ENCODE assay signal across 26 cellular contexts in the genomic region with DNA sequence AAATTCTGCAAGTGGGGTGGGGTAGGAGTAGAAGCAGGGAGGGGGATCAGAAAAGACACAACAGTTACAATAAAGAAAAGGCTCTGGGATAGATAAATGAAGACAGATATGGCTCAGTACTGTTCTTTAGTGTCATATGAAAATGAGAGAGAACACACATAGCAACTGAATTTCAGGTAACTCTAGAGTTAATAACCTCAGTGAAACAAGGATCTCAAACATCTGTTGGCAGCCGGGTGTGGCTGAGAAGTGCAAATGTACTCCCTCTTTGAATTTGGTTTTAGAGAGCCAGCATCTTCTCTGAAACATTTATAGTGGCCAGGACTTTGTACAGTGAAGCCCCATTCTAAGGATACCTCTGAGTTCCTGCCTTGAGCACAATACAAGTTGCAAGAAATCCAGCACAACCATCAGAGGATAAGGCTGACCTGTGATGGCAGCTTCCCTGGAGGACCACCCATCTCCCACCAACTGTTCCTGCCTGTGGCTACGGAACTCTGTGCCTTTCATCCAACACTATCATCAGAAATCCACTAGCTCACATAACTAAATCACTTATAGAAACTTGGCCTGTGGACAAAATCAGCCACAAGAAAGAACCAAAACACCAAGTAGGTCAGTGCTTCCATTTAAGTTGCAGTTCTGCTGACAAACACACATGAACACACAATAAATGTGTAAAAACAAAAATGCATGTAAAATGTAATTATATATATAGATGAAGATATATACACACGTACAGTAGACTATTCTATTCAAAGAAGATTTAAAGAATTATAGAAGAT. TPM values are rescaled to one million over a fixed set of nuclear protein-coding genes. Genes with fewer than 3 reads are reported as not detected.
DNase-seq lines count a peak whose midpoint lies in the region; ATAC-seq and TF ChIP-seq lines count a peak whose summit lies in the region.
"Had no signal": no experiment of that assay in that cellular context is flagged by ENCODE, and none has a peak within 500 bp of the region (broad histone marks: within the 10 kb centered on the region; RNA-seq: fewer than 3 reads in every experiment).

No MANE protein-coding gene starts in this region.

- no peaks in the 10 kb centered on the region for H4K20me1 ChIP-seq in KMS-11 (ENCODE audit: insufficient read depth)

- H3K36me3 Mint-ChIP-seq in stimulated activated memory B cell treated with anti-CD40 and anti-IgM and Interleukin-4, amounts not matched to agents 10 μg/mL and 1 μg/mL and 100 μg/mL, for 72 hours, result no peaks in the 10 kb centered on the region
- H3K36me3 Mint-ChIP-seq in activated CD4-positive, alpha-beta T cell treated with anti-CD3 and anti-CD28 coated beads for 36 hours (ENCODE audit: low read depth), result no peaks in the 10 kb centered on the region

- H3K9me3 Mint-ChIP-seq in stimulated activated memory B cell treated with anti-CD40 and anti-IgM and Interleukin-4, amounts not matched to agents 10 μg/mL and 1 μg/mL and 100 μg/mL, for 72 hours, result no peaks in the 10 kb centered on the region
- no peaks in the 10 kb centered on the region for H3K9me3 Mint-ChIP-seq in activated CD4-positive, alpha-beta T cell treated with anti-CD3 and anti-CD28 coated beads for 36 hours (ENCODE audit: low read depth)
- H3K9me3 Mint-ChIP-seq: CD8-positive, alpha-beta memory T cell; HFFc6; stimulated activated naive CD8-positive, alpha-beta T cell treated with anti-CD3 and anti-CD28 coated beads, Interleukin-15, Interleukin-2, amounts not matched to agents 100 ng/mL and 50 ng/mL, for 24 hours had no signal

- H3K4me2 ChIP-seq in KMS-11, result peak overlapping the region; percentile 55

- peak overlapping the region; percentile 63 for H3K27ac Mint-ChIP-seq in stimulated activated memory B cell treated with anti-CD40 and anti-IgM and Interleukin-4, amounts not matched to agents 10 μg/mL and 1 μg/mL and 100 μg/mL, for 72 hours
- H3K27ac Mint-ChIP-seq in activated CD4-positive, alpha-beta T cell treated with anti-CD3 and anti-CD28 coated beads for 36 hours, result no peak overlapping the region
- H3K27ac Mint-ChIP-seq: HFFc6; stimulated activated naive CD8-positive, alpha-beta T cell treated with anti-CD3 and anti-CD28 coated beads, Interleukin-15, Interleukin-2, amounts not matched to agents 100 ng/mL and 50 ng/mL, for 24 hours had no signal

- H3K4me3 Mint-ChIP-seq in stimulated activated memory B cell treated with anti-CD40 and anti-IgM and Interleukin-4, amounts not matched to agents 10 μg/mL and 1 μg/mL and 100 μg/mL, for 72 hours, result no peak overlapping the region
- no peak overlapping the region for H3K4me3 Mint-ChIP-seq in activated CD4-positive, alpha-beta T cell treated with anti-CD3 and anti-CD28 coated beads for 36 hours
- H3K4me3 Mint-ChIP-seq: CD8-positive, alpha-beta memory T cell; HFFc6; stimulated activated naive CD8-positive, alpha-beta T cell treated with anti-CD3 and anti-CD28 coated beads, Interleukin-15, Interleukin-2, amounts not matched to agents 100 ng/mL and 50 ng/mL, for 24 hours had no signal

- POLR2A ChIA-PET in activated CD4-positive, alpha-beta T cell treated with anti-CD3 and anti-CD28 coated beads for 36 hours (lab: Charles Lee), result no interaction called here

- CTCF ChIA-PET in activated CD4-positive, alpha-beta T cell treated with anti-CD3 and anti-CD28 coated beads for 36 hours (lab: Charles Lee), result interaction anchor here (0.8 to 1.0 kb wide), 2 partner anchors 9 to 1232 kb away, joined by 3 read pairs; no protein-coding TSS in a partner anchor

- no peaks in the 10 kb centered on the region for H3K27me3 ChIP-seq in KMS-11 (ENCODE audit: insufficient read depth, low read depth)
- H3K27me3 ChIP-seq: body of pancreas, heart left ventricle, thyroid gland had no signal

- no peaks in the 10 kb centered on the region for H3K79me2 ChIP-seq in KMS-11 (ENCODE audit: insufficient read depth, low read depth)

- H3K27me3 Mint-ChIP-seq in stimulated activated memory B cell treated with anti-CD40 and anti-IgM and Interleukin-4, amounts not matched to agents 10 μg/mL and 1 μg/mL and 100 μg/mL, for 72 hours, result no peaks in the 10 kb centered on the region
- no peaks in the 10 kb centered on the region for H3K27me3 Mint-ChIP-seq in activated CD4-positive, alpha-beta T cell treated with anti-CD3 and anti-CD28 coated beads for 36 hours
- H3K27me3 Mint-ChIP-seq: CD8-positive, alpha-beta memory T cell; stimulated activated naive CD8-positive, alpha-beta T cell treated with anti-CD3 and anti-CD28 coated beads, Interleukin-15, Interleukin-2, amounts not matched to agents 100 ng/mL and 50 ng/mL, for 24 hours had no signal

- H3K4me3 ChIP-seq in KMS-11 (IDR thresholded peaks at IDR 0.05; ENCODE audit: insufficient read depth, low read depth, low read length), result no peak overlapping the region
- H3K4me3 ChIP-seq: body of pancreas, GM23248, heart left ventricle, K562, thyroid gland had no signal

- no peak overlapping the region; the same call in 1 of the 2 replicates for H2AFZ ChIP-seq in KMS-11 (ENCODE audit: low read depth)
- H2AFZ ChIP-seq: GM23248 had no signal

- no peak overlapping the region for H3K9ac ChIP-seq in KMS-11
- H3K9ac ChIP-seq: GM23248 had no signal

- H3K4me1 ChIP-seq in KMS-11 (ENCODE audit: low read depth, poor library complexity, severe bottlenecking), result peaks cover 37% of the 10 kb centered on the region
- H3K4me1 ChIP-seq: thyroid gland had no signal

- H3K27ac ChIP-seq in KMS-11, result peak overlapping the region; percentile 24; the same call in 1 of the 2 replicates
- H3K27ac ChIP-seq: 22Rv1, body of pancreas, GM23248, heart left ventricle, thyroid gland had no signal

- H3K36me3 ChIP-seq in KMS-11 (ENCODE audit: insufficient read depth), result no peaks in the 10 kb centered on the region
- H3K36me3 ChIP-seq: heart left ventricle, thyroid gland had no signal

- DNase-seq in DMS 273 (lab: John Stamatoyannopoulos, UW; ENCODE audit: unreplicated experiment) (peak; percentile 8), DMS 273 treated with DMSO at 0.1 percent for 48 hours (lab: John Stamatoyannopoulos, UW) (no peak), iPS-NIHi7 (ENCODE audit: extremely low spot score) (no peak)
- no peak for DNase-seq in activated CD4-positive, alpha-beta T cell treated with anti-CD3 and anti-CD28 coated beads for 36 hours
- DNase-seq: activated CD4-positive, alpha-beta T cell treated with anti-CD3 and anti-CD28 coated beads for 48 hours; body of pancreas; CD8-positive, alpha-beta memory T cell; GM23248; heart left ventricle; HFFc6; left colon; mesenchymal stem cell; NCI-H146; NCI-H2171 treated with DMSO at 0.1 percent for 48 hours; NCI-H524 treated with DMSO at 0.1 percent for 48 hours; occipital lobe; stimulated activated CD4-positive, alpha-beta T cell treated with anti-CD3 and anti-CD28 coated beads, Interleukin-4, amount 100 ng/mL, for 24 hours; thyroid gland had no signal

- peak; percentile 59 for ATAC-seq in HG02763 (IDR thresholded peaks at IDR 0.05; ENCODE audit: unreplicated experiment)
- no peak for ATAC-seq in stimulated activated memory B cell treated with anti-CD40 and anti-IgM and Interleukin-4, amounts not matched to agents 10 μg/mL and 1 μg/mL and 100 μg/mL, for 72 hours
- no peak for ATAC-seq in GM21367 (IDR thresholded peaks at IDR 0.05; ENCODE audit: unreplicated experiment)
- ATAC-seq in activated CD4-positive, alpha-beta T cell treated with anti-CD3 and anti-CD28 coated beads for 36 hours, result no peak
- ATAC-seq: body of pancreas, heart left ventricle, K562, left colon, Right ventricle myocardium inferior had no signal

- intact Hi-C loops in activated CD4-positive, alpha-beta T cell treated with anti-CD3 and anti-CD28 coated beads for 36 hours (cut with DNase I, micrococcal nuclease), result no loop called here

- TF ChIP-seq CTCF in KMS-11 (conservative IDR thresholded peaks at IDR 0.05; ENCODE audit: low read depth, low read length), result no peak

- H3K4me1 Mint-ChIP-seq in stimulated activated memory B cell treated with anti-CD40 and anti-IgM and Interleukin-4, amounts not matched to agents 10 μg/mL and 1 μg/mL and 100 μg/mL, for 72 hours, result peaks cover 62% of the 10 kb centered on the region
- H3K4me1 Mint-ChIP-seq in activated CD4-positive, alpha-beta T cell treated with anti-CD3 and anti-CD28 coated beads for 36 hours, result peaks cover 39% of the 10 kb centered on the region

RNA-seq across cellular contexts. Expression of a gene that starts 37.3 kb away (rescaled TPM):
- 10 to 100 TPM; 14.4 to 19.9 TPM for total RNA-seq in activated CD4-positive, alpha-beta T cell treated with anti-CD3 and anti-CD28 coated beads for 36 hours

RNA-seq across cellular contexts. Expression of a gene that starts 37.8 kb away (rescaled TPM):
- total RNA-seq in activated CD4-positive, alpha-beta T cell treated with anti-CD3 and anti-CD28 coated beads for 36 hours, result 1 to 10 TPM; 8.5 to 8.9 TPM
